In genomic region chr3:51670053-51670666, GRCh38 we compare ENCODE assay signal across 8 cellular contexts. TPM values are rescaled to one million over a fixed set of nuclear protein-coding genes. Genes with fewer than 3 reads are reported as not detected.
DNase-seq lines count a peak whose midpoint lies in the region; ATAC-seq and TF ChIP-seq lines count a peak whose summit lies in the region.

No MANE protein-coding gene starts in this region.

- peaks cover 33 to 35% of the 10 kb centered on the region in 2 experiments for H3K4me1 Mint-ChIP-seq in H9

- intact Hi-C loops in gastrocnemius medialis (cut with DNase I; ENCODE audit: low total_unique reads), result loop anchor here (2.0 kb wide), 1 partner anchor 285 kb away; the partner anchor contains the start of gene MANF

- H3K27ac ChIP-seq in H9 (ENCODE audit: insufficient read length, low read depth, low read length) (no peak overlapping the region), SU-DHL-6 (ENCODE audit: low read depth, low read length) (0 out of 2 replicates have a peak overlapping the region, but pooled peaks have one; percentile 82), gastrocnemius medialis (peak overlapping the region; percentile 92 to 99 (median 96))

- H3K36me3 Mint-ChIP-seq in H9 (ENCODE audit: insufficient read depth in 1 of 3, low read depth in 3 of 3), result peaks cover 0 to 6% (median 5%) of the 10 kb centered on the region in 3 experiments; a peak in 4 of 7 replicates

- TF ChIP-seq CTCF in H9 (conservative IDR thresholded peaks at IDR 0.05) (no peak), SU-DHL-6 (IDR thresholded peaks at IDR 0.05; ENCODE audit: insufficient read depth, low read length, poor library complexity, severe bottlenecking) (no peak), epithelial cell of esophagus (IDR thresholded peaks at IDR 0.05; ENCODE audit: insufficient read depth, low read depth, low read length, missing control alignments) (no peak), gastrocnemius medialis (IDR thresholded peaks at IDR 0.05 in 4 of 5, conservative IDR thresholded peaks at IDR 0.05 in 1 of 5) (no peak)

- H3F3A ChIP-seq in SU-DHL-6 (ENCODE audit: insufficient read depth), result peaks cover 19% of the 10 kb centered on the region

- no peaks in the 10 kb centered on the region for H3K9me2 ChIP-seq in SU-DHL-6 (replicated peaks; ENCODE audit: insufficient read depth, low read length)

- no peaks in the 10 kb centered on the region for H3K9me3 Mint-ChIP-seq in H9

- H3K4me3 Mint-ChIP-seq in H9, result peak overlapping the region; percentile 73 to 75

- H3K9ac ChIP-seq in H9 (ENCODE audit: extremely low read depth, insufficient read length, low read length), result no peak overlapping the region
- peak overlapping the region; percentile 90 for H3K9ac ChIP-seq in SU-DHL-6 (ENCODE audit: low read length)

- H4K20me1 ChIP-seq in H9 (ENCODE audit: control insufficient read depth, insufficient read depth, insufficient read length) (no peaks in the 10 kb centered on the region), SU-DHL-6 (ENCODE audit: low read depth, low read length) (no peaks in the 10 kb centered on the region)

- DNase-seq in H9 (no peak), epithelial cell of esophagus (ENCODE audit: low read depth) (no peak), gastrocnemius medialis (no peak), dedifferentiated amniotic fluid mesenchymal stem cell (ENCODE audit: extremely low spot score) (no peak), cerebellum (ENCODE audit: low spot score) (no peak), NCI-H446 treated with DMSO at 0.1 percent for 48 hours (lab: John Stamatoyannopoulos, UW) (no peak), NCI-H774 (lab: John Stamatoyannopoulos, UW) (no peak)

- peak overlapping the region; percentile 65 for H3K4me3 ChIP-seq in SU-DHL-6 (ENCODE audit: insufficient read depth, low read length, poor library complexity, severe bottlenecking)
- H3K4me3 ChIP-seq in epithelial cell of esophagus (ENCODE audit: low read length), result peak overlapping the region; percentile 76
- H3K4me3 ChIP-seq in gastrocnemius medialis, result peak overlapping the region; percentile 75 to 99 (median 94)

- no peak overlapping the region for H4K91ac ChIP-seq in H9 (ENCODE audit: insufficient read length, low read depth, low read length)

- no peak overlapping the region for H2BK20ac ChIP-seq in H9 (ENCODE audit: low read depth, low read length, poor library complexity, severe bottlenecking)

- no peak overlapping the region for H2BK15ac ChIP-seq in H9 (ENCODE audit: low read depth, low read length)

- no peaks in the 10 kb centered on the region for H3K79me1 ChIP-seq in H9 (ENCODE audit: insufficient read depth, low read depth, low read length, poor library complexity, severe bottlenecking)

- H3T11ph ChIP-seq in H9 (ENCODE audit: low read length), result no peak overlapping the region

- H3K18ac ChIP-seq in H9 (ENCODE audit: insufficient read length, low read depth, low read length), result no peak overlapping the region

- ATAC-seq in gastrocnemius medialis, result no peak

- H3K36me3 ChIP-seq in SU-DHL-6 (ENCODE audit: low read length) (no peaks in the 10 kb centered on the region), gastrocnemius medialis (no peaks in the 10 kb centered on the region)

- peak overlapping the region; percentile 61 for H3K4me2 ChIP-seq in H9 (ENCODE audit: insufficient read depth, insufficient read length, low read length)
- H3K4me2 ChIP-seq in SU-DHL-6 (ENCODE audit: low read depth, low read length, poor library complexity, severe bottlenecking), result peak overlapping the region; percentile 77

- H3K14ac ChIP-seq in H9 (ENCODE audit: insufficient read depth, low read length), result no peak overlapping the region

- H3K4me1 ChIP-seq in H9 (ENCODE audit: insufficient read depth, low read length), result 0 out of 2 replicates have a peak, but pooled peaks cover 2% of the 10 kb centered on the region
- peaks cover 19 to 35% of the 10 kb centered on the region in 2 donors for H3K4me1 ChIP-seq in gastrocnemius medialis

- H4K8ac ChIP-seq in H9 (replicated peaks; ENCODE audit: insufficient read length, low read depth, low read length), result no peak overlapping the region

- H3K27me3 ChIP-seq in H9 (ENCODE audit: insufficient read depth, low read length) (no peaks in the 10 kb centered on the region), SU-DHL-6 (ENCODE audit: low read length) (no peaks in the 10 kb centered on the region), gastrocnemius medialis (no peaks in the 10 kb centered on the region)

- H4K5ac ChIP-seq in H9 (ENCODE audit: insufficient read length, low read depth, low read length), result no peak overlapping the region

- in situ Hi-C loops in gastrocnemius medialis (cut with MboI; ENCODE audit: low sequenced_read_pairs in 4 of 4), result loop anchor here in 1 of 4 donors (25.0 kb wide), 1 partner anchor 283 kb away; the partner anchor contains the start of genes MANF and RBM15B

- WGBS in H9 (ENCODE audit: extremely low coverage, insufficient read length, low lambda C conversion rate), result no CpG with 5 or more reads among the region's 11 CpGs

- TF ChIP-seq POLR2A in gastrocnemius medialis (IDR thresholded peaks at IDR 0.05), result no peak

- no peaks in the 10 kb centered on the region for H3K9me3 ChIP-seq in H9 (ENCODE audit: control insufficient read depth, low read depth, low read length)
- H3K9me3 ChIP-seq in SU-DHL-6 (ENCODE audit: insufficient read depth, low read length), result no peaks in the 10 kb centered on the region
- H3K9me3 ChIP-seq in gastrocnemius medialis, result no peaks in the 10 kb centered on the region

- no peak overlapping the region for H3K56ac ChIP-seq in H9 (ENCODE audit: insufficient read length, low read depth, low read length)

- H2AFZ ChIP-seq in H9 (ENCODE audit: low read length) (no peak overlapping the region), SU-DHL-6 (ENCODE audit: low read depth, low read length, severe bottlenecking) (peak overlapping the region; percentile 32)

- no peak overlapping the region for H2AK5ac ChIP-seq in H9 (ENCODE audit: insufficient read length, low read length)

- H2BK5ac ChIP-seq in H9 (ENCODE audit: insufficient read length, low read length), result no peak overlapping the region

- H3K4ac ChIP-seq in H9 (ENCODE audit: low read depth, low read length), result no peak overlapping the region

- H3K27ac Mint-ChIP-seq in H9, result peak overlapping the region in 1 of 3 experiments; percentile 46; a peak in 1 of 7 replicates

- no peaks in the 10 kb centered on the region for H3K79me2 ChIP-seq in H9 (ENCODE audit: insufficient read depth, low read length)
- no peaks in the 10 kb centered on the region for H3K79me2 ChIP-seq in SU-DHL-6 (ENCODE audit: insufficient read depth, low read length)

- H3K23ac ChIP-seq in H9 (ENCODE audit: insufficient read length, low read depth, low read length), result no peak overlapping the region

- H3K23me2 ChIP-seq in H9 (ENCODE audit: insufficient read length, low read depth, low read length, poor library complexity, severe bottlenecking), result peaks cover 8% of the 10 kb centered on the region

- H2BK120ac ChIP-seq in H9 (ENCODE audit: low read depth, low read length, poor library complexity, severe bottlenecking), result no peak overlapping the region

- peaks cover 7% of the 10 kb centered on the region for H3K27me3 Mint-ChIP-seq in H9 (ENCODE audit: low read depth)

- H2BK12ac ChIP-seq in H9 (ENCODE audit: insufficient read length, low read depth, low read length), result no peak overlapping the region

RNA-seq across cellular contexts. Expression of gene TEX264, which starts 0.9 kb away (rescaled TPM):
- total RNA-seq in H9 (2021) (15.0 and 17.3 TPM in 2 replicates), gastrocnemius medialis (10 to 100 TPM; 43.9 to 83.5 (median 54.3) TPM), cerebellum (12.2 TPM)

RNA-seq across cellular contexts. Expression of gene GRM2, which starts 36.7 kb away (rescaled TPM):
- total RNA-seq in H9 (2021), result 1.5 and 1.9 TPM in 2 replicates
- total RNA-seq in gastrocnemius medialis, result under 1 TPM in 2 of 4 donors, not detected in 2; 0.18 to 0.20 TPM
- 9.4 TPM for total RNA-seq in cerebellum
